8 cellular contexts compared by ENCODE assay signal in the genomic region with DNA sequence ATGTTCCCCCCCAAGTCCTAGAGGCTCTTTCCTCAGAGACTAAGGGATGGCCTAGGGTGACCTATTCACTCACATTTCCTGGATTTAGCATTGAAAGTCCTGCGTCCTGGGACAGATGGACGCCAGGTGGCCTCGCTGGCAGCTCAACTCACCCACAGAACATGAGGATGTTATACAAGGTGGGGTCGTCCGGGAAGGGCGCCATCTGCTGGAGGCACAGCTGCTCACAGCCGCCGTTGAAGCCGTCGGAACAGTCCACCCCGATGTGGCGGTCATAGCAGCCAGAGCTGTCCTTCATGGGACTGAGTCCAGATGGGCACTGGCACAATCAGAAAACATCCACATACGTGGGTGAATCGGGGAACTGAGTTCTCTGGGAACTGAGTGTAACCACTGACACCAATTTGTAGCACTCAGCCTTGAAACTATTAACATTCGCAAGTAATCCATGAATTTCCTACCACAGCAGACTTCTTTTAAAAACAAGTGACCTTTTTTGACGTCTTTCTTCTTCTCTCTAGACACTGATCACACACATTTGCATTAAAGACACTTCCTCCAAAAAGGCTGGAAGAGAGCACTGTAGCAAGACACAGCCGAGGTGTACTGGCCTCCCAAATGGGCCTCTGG.
DNase-seq lines count a peak whose midpoint lies in the region; ATAC-seq, FAIRE-seq and TF ChIP-seq lines count a peak whose summit lies in the region.

No MANE protein-coding gene starts in this region.

- no peak overlapping the region for H3K27ac Mint-ChIP-seq in T-helper 2 cell treated with Interferon-gamma antibody and Interleukin-4, amounts not matched to agents 5 μg/mL and 100 μg/mL, for 36 hours

- H3K36me3 Mint-ChIP-seq in T-helper 2 cell treated with Interferon-gamma antibody and Interleukin-4, amounts not matched to agents 5 μg/mL and 100 μg/mL, for 36 hours (ENCODE audit: low read depth): no peaks in the 10 kb centered on the region

- no peak overlapping the region for H3K4me3 ChIP-seq in BE2C (ENCODE audit: low read depth, low read length)
- H3K4me3 ChIP-seq in cardiac muscle cell: no peak overlapping the region

- DNase-seq in BE2C (peak; percentile 64), GM18507 (ENCODE audit: extremely low spot score, insufficient read length, low read depth) (peak; percentile 3), cardiac muscle cell (ENCODE audit: low read depth in 1 of 2, low spot score in 1 of 2) (peak; percentile 72 to 84), NCI-H128 (lab: John Stamatoyannopoulos, UW; ENCODE audit: unreplicated experiment) (no peak)
- DNase-seq in T-helper 2 cell treated with Interferon-gamma antibody and Interleukin-4, amounts not matched to agents 5 μg/mL and 100 μg/mL, for 36 hours (ENCODE audit: low spot score): peak; percentile 9
- peak; percentile 26 for DNase-seq in stimulated activated CD4-positive, alpha-beta T cell treated with anti-CD3 and anti-CD28 coated beads, Interleukin-1b, Interleukin-23, amount 100 ng/mL, for 48 hours
- no peak for DNase-seq in effector CD8-positive, alpha-beta T cell (lab: John Stamatoyannopoulos, UW)

- H3K4me3 Mint-ChIP-seq in T-helper 2 cell treated with Interferon-gamma antibody and Interleukin-4, amounts not matched to agents 5 μg/mL and 100 μg/mL, for 36 hours: no peak overlapping the region

- no peaks in the 10 kb centered on the region for H3K4me1 Mint-ChIP-seq in T-helper 2 cell treated with Interferon-gamma antibody and Interleukin-4, amounts not matched to agents 5 μg/mL and 100 μg/mL, for 36 hours (ENCODE audit: low read depth)

- H3K9me3 Mint-ChIP-seq in T-helper 2 cell treated with Interferon-gamma antibody and Interleukin-4, amounts not matched to agents 5 μg/mL and 100 μg/mL, for 36 hours: no peaks in the 10 kb centered on the region

- H3K36me3 ChIP-seq in BE2C (no peaks in the 10 kb centered on the region), cardiac muscle cell (no peaks in the 10 kb centered on the region)

- no peaks in the 10 kb centered on the region for H3K27me3 Mint-ChIP-seq in T-helper 2 cell treated with Interferon-gamma antibody and Interleukin-4, amounts not matched to agents 5 μg/mL and 100 μg/mL, for 36 hours (ENCODE audit: low read depth)

- H3K27ac ChIP-seq in cardiac muscle cell: no peak overlapping the region

- H3K9me3 ChIP-seq in BE2C (no peaks in the 10 kb centered on the region), cardiac muscle cell (ENCODE audit: low read depth) (no peaks in the 10 kb centered on the region)

- ATAC-seq in HG03521 (IDR thresholded peaks at IDR 0.05; ENCODE audit: unreplicated experiment): peak; percentile 66

- TF ChIP-seq CTCF in BE2C (IDR thresholded peaks at IDR 0.05; ENCODE audit: low read depth, low read length) (peak; percentile 54), cardiac muscle cell (IDR thresholded peaks at IDR 0.05; ENCODE audit: low read depth, low read length) (peak; percentile 79)

- H3K4me1 ChIP-seq in BE2C: no peaks in the 10 kb centered on the region
- peaks cover 2% of the 10 kb centered on the region for H3K4me1 ChIP-seq in cardiac muscle cell (ENCODE audit: low read depth)

- FAIRE-seq in GM18507 (lab: Jason Lieb, UNC): no peak

- H3K27me3 ChIP-seq in BE2C (no peaks in the 10 kb centered on the region), cardiac muscle cell (no peaks in the 10 kb centered on the region)

Comparison
In these comparisons a context has a peak if more than half of its experiments do, and no peak if none do; other contexts are left out.
1. DNase-seq: peak in BE2C (single experiment), GM18507 (single experiment), T-helper 2 cell treated with Interferon-gamma antibody and Interleukin-4, amounts not matched to agents 5 μg/mL and 100 μg/mL, for 36 hours (single experiment), cardiac muscle cell (2 of 2) and stimulated activated CD4-positive, alpha-beta T cell treated with anti-CD3 and anti-CD28 coated beads, Interleukin-1b, Interleukin-23, amount 100 ng/mL, for 48 hours (single experiment); none in effector CD8-positive, alpha-beta T cell (single experiment) and NCI-H128 (single experiment).